In the genomic region with DNA sequence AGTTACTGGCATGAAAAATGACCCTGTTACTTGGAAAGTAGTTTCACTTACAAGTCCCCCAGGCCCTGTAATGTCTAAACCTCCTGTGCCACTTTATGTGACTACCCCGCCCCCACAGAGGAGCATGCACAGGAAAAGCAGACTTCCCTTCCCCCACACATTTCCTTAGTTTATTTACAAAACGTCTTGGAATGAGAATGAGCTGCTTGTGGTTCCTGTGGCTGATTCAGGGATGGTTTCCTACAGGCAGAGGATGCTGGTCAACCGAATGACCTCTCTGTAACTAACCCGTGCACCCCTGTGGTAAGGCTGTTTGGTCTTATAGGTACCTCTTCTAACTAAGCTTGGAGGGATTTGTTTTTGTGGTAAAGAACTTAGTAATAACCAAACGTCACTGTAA, we compare ENCODE assay signal across 1 cellular context.
TF ChIP-seq lines count a peak whose summit lies in the region.

No MANE protein-coding gene starts in this region.

TF ChIP-seq in WTC11, 78 proteins besides CTCF, POLR2A, EP300 and RAD21 (continued from another document):
- TF ChIP-seq, protein P1, sequence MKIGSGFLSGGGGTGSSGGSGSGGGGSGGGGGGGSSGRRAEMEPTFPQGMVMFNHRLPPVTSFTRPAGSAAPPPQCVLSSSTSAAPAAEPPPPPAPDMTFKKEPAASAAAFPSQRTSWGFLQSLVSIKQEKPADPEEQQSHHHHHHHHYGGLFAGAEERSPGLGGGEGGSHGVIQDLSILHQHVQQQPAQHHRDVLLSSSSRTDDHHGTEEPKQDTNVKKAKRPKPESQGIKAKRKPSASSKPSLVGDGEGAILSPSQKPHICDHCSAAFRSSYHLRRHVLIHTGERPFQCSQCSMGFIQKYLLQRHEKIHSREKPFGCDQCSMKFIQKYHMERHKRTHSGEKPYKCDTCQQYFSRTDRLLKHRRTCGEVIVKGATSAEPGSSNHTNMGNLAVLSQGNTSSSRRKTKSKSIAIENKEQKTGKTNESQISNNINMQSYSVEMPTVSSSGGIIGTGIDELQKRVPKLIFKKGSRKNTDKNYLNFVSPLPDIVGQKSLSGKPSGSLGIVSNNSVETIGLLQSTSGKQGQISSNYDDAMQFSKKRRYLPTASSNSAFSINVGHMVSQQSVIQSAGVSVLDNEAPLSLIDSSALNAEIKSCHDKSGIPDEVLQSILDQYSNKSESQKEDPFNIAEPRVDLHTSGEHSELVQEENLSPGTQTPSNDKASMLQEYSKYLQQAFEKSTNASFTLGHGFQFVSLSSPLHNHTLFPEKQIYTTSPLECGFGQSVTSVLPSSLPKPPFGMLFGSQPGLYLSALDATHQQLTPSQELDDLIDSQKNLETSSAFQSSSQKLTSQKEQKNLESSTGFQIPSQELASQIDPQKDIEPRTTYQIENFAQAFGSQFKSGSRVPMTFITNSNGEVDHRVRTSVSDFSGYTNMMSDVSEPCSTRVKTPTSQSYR (CRISPR knock-in tag; IDR thresholded peaks at IDR 0.05): 0 out of 2 replicates have a peak, but pooled peaks have one; percentile 41
